In genomic region chr6:154430494-154430919, GRCh38 we compare ENCODE assay signal across 1 cellular context.
TF ChIP-seq lines count a peak whose summit lies in the region.

No MANE protein-coding gene starts in this region.

TF ChIP-seq in HepG2, 621 proteins besides CTCF, POLR2A, EP300 and RAD21 (continued from another document and continues in another):
- TF ChIP-seq AHDC1 (CRISPR knock-in tag; IDR thresholded peaks at IDR 0.05; ENCODE audit: borderline replicate concordance) (peak; percentile 81; the same call in 1 of the 2 replicates), ZNF143 (CRISPR knock-in tag; IDR thresholded peaks at IDR 0.05) (no peak), MYNN (CRISPR knock-in tag; IDR thresholded peaks at IDR 0.05; ENCODE audit: low read depth) (no peak), ZNF766 (CRISPR knock-in tag; IDR thresholded peaks at IDR 0.05; ENCODE audit: borderline replicate concordance) (no peak), FOXO4 (CRISPR knock-in tag; conservative IDR thresholded peaks at IDR 0.05) (no peak), E2F5 (CRISPR knock-in tag; conservative IDR thresholded peaks at IDR 0.05) (no peak), FOXJ3 (CRISPR knock-in tag; IDR thresholded peaks at IDR 0.05; ENCODE audit: borderline replicate concordance) (peak; percentile 64; the same call in 1 of the 2 replicates), ARNT2 (CRISPR knock-in tag; IDR thresholded peaks at IDR 0.05; ENCODE audit: low read depth) (no peak), TEAD2 (CRISPR knock-in tag; IDR thresholded peaks at IDR 0.05) (no peak), AGO1 (IDR thresholded peaks at IDR 0.05; ENCODE audit: low read depth, low read length, poor library complexity, severe bottlenecking) (no peak), MNT (IDR thresholded peaks at IDR 0.05) (no peak), ZFP82 (CRISPR knock-in tag; IDR thresholded peaks at IDR 0.05; ENCODE audit: borderline replicate concordance) (no peak), ZNF18 (CRISPR knock-in tag; IDR thresholded peaks at IDR 0.05; ENCODE audit: insufficient replicate concordance) (no peak), RNF2 (conservative IDR thresholded peaks at IDR 0.05; ENCODE audit: low read depth) (no peak), AKAP8 (CRISPR knock-in tag; IDR thresholded peaks at IDR 0.05) (no peak), KLF12 (CRISPR knock-in tag; IDR thresholded peaks at IDR 0.05; ENCODE audit: borderline replicate concordance) (no peak), FOSL2 (CRISPR knock-in tag; IDR thresholded peaks at IDR 0.05) (peak; percentile 25; the same call in 1 of the 2 replicates), ZNF180 (CRISPR knock-in tag; IDR thresholded peaks at IDR 0.05; ENCODE audit: borderline replicate concordance, low read depth) (no peak), SALL2 (CRISPR knock-in tag; IDR thresholded peaks at IDR 0.05) (no peak), BRF2 (CRISPR knock-in tag; IDR thresholded peaks at IDR 0.05) (no peak), RFXAP (CRISPR knock-in tag; IDR thresholded peaks at IDR 0.05; ENCODE audit: borderline replicate concordance) (no peak), ZBTB21 (CRISPR knock-in tag; IDR thresholded peaks at IDR 0.05) (no peak), CBX2 (IDR thresholded peaks at IDR 0.05; ENCODE audit: low read depth, low read length) (no peak), CBX2 (CRISPR knock-in tag; IDR thresholded peaks at IDR 0.05; ENCODE audit: low read depth) (no peak), MZF1 (CRISPR knock-in tag; IDR thresholded peaks at IDR 0.05; ENCODE audit: borderline replicate concordance) (no peak), BRCA1 (CRISPR knock-in tag; IDR thresholded peaks at IDR 0.05) (no peak)
- TF ChIP-seq, protein P1, sequence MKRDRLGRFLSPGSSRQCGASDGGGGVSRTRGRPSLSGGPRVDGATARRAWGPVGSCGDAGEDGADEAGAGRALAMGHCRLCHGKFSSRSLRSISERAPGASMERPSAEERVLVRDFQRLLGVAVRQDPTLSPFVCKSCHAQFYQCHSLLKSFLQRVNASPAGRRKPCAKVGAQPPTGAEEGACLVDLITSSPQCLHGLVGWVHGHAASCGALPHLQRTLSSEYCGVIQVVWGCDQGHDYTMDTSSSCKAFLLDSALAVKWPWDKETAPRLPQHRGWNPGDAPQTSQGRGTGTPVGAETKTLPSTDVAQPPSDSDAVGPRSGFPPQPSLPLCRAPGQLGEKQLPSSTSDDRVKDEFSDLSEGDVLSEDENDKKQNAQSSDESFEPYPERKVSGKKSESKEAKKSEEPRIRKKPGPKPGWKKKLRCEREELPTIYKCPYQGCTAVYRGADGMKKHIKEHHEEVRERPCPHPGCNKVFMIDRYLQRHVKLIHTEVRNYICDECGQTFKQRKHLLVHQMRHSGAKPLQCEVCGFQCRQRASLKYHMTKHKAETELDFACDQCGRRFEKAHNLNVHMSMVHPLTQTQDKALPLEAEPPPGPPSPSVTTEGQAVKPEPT (CRISPR knock-in tag; IDR thresholded peaks at IDR 0.05; ENCODE audit: low read depth), result no peak
- TF ChIP-seq, protein P2, sequence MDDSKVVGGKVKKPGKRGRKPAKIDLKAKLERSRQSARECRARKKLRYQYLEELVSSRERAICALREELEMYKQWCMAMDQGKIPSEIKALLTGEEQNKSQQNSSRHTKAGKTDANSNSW (CRISPR knock-in tag; IDR thresholded peaks at IDR 0.05; ENCODE audit: borderline replicate concordance), result no peak
- TF ChIP-seq, protein P3, sequence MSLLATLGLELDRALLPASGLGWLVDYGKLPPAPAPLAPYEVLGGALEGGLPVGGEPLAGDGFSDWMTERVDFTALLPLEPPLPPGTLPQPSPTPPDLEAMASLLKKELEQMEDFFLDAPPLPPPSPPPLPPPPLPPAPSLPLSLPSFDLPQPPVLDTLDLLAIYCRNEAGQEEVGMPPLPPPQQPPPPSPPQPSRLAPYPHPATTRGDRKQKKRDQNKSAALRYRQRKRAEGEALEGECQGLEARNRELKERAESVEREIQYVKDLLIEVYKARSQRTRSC (CRISPR knock-in tag; IDR thresholded peaks at IDR 0.05; ENCODE audit: low read depth), result no peak
- TF ChIP-seq, protein P4, sequence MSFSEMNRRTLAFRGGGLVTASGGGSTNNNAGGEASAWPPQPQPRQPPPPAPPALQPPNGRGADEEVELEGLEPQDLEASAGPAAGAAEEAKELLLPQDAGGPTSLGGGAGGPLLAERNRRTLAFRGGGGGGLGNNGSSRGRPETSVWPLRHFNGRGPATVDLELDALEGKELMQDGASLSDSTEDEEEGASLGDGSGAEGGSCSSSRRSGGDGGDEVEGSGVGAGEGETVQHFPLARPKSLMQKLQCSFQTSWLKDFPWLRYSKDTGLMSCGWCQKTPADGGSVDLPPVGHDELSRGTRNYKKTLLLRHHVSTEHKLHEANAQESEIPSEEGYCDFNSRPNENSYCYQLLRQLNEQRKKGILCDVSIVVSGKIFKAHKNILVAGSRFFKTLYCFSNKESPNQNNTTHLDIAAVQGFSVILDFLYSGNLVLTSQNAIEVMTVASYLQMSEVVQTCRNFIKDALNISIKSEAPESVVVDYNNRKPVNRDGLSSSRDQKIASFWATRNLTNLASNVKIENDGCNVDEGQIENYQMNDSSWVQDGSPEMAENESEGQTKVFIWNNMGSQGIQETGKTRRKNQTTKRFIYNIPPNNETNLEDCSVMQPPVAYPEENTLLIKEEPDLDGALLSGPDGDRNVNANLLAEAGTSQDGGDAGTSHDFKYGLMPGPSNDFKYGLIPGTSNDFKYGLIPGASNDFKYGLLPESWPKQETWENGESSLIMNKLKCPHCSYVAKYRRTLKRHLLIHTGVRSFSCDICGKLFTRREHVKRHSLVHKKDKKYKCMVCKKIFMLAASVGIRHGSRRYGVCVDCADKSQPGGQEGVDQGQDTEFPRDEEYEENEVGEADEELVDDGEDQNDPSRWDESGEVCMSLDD (CRISPR knock-in tag; IDR thresholded peaks at IDR 0.05; ENCODE audit: borderline replicate concordance), result no peak
- TF ChIP-seq, protein P5, sequence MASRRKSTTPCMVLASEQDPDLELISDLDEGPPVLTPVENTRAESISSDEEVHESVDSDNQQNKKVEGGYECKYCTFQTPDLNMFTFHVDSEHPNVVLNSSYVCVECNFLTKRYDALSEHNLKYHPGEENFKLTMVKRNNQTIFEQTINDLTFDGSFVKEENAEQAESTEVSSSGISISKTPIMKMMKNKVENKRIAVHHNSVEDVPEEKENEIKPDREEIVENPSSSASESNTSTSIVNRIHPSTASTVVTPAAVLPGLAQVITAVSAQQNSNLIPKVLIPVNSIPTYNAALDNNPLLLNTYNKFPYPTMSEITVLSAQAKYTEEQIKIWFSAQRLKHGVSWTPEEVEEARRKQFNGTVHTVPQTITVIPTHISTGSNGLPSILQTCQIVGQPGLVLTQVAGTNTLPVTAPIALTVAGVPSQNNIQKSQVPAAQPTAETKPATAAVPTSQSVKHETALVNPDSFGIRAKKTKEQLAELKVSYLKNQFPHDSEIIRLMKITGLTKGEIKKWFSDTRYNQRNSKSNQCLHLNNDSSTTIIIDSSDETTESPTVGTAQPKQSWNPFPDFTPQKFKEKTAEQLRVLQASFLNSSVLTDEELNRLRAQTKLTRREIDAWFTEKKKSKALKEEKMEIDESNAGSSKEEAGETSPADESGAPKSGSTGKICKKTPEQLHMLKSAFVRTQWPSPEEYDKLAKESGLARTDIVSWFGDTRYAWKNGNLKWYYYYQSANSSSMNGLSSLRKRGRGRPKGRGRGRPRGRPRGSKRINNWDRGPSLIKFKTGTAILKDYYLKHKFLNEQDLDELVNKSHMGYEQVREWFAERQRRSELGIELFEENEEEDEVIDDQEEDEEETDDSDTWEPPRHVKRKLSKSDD (CRISPR knock-in tag; IDR thresholded peaks at IDR 0.05; ENCODE audit: low read depth), result no peak
- TF ChIP-seq, protein P6, sequence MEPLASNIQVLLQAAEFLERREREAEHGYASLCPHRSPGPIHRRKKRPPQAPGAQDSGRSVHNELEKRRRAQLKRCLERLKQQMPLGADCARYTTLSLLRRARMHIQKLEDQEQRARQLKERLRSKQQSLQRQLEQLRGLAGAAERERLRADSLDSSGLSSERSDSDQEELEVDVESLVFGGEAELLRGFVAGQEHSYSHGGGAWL (CRISPR knock-in tag; IDR thresholded peaks at IDR 0.05), result no peak
